Comparison of ENCODE assay signal across 1 cellular context in the genomic region with DNA sequence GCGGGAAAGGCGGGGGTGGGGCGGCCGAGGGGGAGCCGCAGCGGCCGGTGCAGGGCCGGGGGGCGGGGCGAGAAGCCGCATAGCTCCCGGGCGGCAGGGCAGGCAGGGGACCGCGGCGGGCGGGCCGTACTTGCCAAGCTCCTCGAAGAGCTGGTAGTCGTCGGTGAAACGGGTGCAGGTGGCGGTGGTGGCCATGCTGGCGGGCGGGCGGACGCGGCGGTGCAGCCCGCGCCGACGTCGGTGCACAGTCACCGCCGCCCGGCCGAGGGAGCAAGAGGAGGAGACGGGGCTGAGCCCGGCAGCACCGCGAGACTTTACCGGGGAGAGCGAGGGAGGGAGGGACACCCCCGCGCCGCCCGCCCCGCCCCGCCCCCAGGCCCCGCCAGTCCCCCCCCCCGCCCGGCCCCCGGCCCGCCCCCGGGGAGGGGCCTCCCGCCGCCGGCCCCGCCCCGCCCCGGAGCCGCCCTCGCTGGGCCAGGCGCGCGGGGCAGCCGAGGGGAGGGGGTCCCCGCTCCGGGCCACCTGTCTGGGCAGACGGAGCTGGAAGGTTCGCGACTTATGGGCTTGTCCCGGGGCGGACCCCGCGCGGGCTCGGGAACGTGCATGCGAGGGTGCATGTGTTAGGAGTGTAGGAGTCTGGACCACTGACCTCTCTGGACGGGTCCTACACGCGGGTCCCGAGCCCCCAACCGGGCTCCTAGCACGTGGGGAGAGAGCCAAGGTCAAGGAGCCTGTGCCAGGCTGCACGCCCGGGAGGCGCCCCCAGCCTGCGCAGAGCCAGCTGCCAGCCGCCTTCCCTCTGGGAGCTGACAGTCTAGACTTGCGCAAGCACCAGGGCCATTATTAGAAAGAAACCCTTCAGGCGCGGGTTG.
TF ChIP-seq lines count a peak whose summit lies in the region.

A gene (minus strand): TSS at position 289 of the 872 bp plus-strand sequence. CDS start 94 bp downstream, at position 195.

TF ChIP-seq in H1, 55 proteins besides CTCF, POLR2A, EP300 and RAD21 (continued from another document):
- TF ChIP-seq, protein P1, sequence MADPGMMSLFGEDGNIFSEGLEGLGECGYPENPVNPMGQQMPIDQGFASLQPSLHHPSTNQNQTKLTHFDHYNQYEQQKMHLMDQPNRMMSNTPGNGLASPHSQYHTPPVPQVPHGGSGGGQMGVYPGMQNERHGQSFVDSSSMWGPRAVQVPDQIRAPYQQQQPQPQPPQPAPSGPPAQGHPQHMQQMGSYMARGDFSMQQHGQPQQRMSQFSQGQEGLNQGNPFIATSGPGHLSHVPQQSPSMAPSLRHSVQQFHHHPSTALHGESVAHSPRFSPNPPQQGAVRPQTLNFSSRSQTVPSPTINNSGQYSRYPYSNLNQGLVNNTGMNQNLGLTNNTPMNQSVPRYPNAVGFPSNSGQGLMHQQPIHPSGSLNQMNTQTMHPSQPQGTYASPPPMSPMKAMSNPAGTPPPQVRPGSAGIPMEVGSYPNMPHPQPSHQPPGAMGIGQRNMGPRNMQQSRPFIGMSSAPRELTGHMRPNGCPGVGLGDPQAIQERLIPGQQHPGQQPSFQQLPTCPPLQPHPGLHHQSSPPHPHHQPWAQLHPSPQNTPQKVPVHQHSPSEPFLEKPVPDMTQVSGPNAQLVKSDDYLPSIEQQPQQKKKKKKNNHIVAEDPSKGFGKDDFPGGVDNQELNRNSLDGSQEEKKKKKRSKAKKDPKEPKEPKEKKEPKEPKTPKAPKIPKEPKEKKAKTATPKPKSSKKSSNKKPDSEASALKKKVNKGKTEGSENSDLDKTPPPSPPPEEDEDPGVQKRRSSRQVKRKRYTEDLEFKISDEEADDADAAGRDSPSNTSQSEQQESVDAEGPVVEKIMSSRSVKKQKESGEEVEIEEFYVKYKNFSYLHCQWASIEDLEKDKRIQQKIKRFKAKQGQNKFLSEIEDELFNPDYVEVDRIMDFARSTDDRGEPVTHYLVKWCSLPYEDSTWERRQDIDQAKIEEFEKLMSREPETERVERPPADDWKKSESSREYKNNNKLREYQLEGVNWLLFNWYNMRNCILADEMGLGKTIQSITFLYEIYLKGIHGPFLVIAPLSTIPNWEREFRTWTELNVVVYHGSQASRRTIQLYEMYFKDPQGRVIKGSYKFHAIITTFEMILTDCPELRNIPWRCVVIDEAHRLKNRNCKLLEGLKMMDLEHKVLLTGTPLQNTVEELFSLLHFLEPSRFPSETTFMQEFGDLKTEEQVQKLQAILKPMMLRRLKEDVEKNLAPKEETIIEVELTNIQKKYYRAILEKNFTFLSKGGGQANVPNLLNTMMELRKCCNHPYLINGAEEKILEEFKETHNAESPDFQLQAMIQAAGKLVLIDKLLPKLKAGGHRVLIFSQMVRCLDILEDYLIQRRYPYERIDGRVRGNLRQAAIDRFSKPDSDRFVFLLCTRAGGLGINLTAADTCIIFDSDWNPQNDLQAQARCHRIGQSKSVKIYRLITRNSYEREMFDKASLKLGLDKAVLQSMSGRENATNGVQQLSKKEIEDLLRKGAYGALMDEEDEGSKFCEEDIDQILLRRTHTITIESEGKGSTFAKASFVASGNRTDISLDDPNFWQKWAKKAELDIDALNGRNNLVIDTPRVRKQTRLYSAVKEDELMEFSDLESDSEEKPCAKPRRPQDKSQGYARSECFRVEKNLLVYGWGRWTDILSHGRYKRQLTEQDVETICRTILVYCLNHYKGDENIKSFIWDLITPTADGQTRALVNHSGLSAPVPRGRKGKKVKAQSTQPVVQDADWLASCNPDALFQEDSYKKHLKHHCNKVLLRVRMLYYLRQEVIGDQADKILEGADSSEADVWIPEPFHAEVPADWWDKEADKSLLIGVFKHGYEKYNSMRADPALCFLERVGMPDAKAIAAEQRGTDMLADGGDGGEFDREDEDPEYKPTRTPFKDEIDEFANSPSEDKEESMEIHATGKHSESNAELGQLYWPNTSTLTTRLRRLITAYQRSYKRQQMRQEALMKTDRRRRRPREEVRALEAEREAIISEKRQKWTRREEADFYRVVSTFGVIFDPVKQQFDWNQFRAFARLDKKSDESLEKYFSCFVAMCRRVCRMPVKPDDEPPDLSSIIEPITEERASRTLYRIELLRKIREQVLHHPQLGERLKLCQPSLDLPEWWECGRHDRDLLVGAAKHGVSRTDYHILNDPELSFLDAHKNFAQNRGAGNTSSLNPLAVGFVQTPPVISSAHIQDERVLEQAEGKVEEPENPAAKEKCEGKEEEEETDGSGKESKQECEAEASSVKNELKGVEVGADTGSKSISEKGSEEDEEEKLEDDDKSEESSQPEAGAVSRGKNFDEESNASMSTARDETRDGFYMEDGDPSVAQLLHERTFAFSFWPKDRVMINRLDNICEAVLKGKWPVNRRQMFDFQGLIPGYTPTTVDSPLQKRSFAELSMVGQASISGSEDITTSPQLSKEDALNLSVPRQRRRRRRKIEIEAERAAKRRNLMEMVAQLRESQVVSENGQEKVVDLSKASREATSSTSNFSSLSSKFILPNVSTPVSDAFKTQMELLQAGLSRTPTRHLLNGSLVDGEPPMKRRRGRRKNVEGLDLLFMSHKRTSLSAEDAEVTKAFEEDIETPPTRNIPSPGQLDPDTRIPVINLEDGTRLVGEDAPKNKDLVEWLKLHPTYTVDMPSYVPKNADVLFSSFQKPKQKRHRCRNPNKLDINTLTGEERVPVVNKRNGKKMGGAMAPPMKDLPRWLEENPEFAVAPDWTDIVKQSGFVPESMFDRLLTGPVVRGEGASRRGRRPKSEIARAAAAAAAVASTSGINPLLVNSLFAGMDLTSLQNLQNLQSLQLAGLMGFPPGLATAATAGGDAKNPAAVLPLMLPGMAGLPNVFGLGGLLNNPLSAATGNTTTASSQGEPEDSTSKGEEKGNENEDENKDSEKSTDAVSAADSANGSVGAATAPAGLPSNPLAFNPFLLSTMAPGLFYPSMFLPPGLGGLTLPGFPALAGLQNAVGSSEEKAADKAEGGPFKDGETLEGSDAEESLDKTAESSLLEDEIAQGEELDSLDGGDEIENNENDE (IDR thresholded peaks at IDR 0.05; ENCODE audit: insufficient replicate concordance, low read length), result no peak
- TF ChIP-seq CBX8 (IDR thresholded peaks at IDR 0.05; ENCODE audit: borderline replicate concordance, low read depth, low read length), result no peak
- TF ChIP-seq CBX5 (IDR thresholded peaks at IDR 0.05; ENCODE audit: low read depth, low read length), result no peak
- TF ChIP-seq, protein P2, sequence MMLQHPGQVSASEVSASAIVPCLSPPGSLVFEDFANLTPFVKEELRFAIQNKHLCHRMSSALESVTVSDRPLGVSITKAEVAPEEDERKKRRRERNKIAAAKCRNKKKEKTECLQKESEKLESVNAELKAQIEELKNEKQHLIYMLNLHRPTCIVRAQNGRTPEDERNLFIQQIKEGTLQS (IDR thresholded peaks at IDR 0.05; ENCODE audit: insufficient read depth, low read depth, low read length), result no peak
- no peak for TF ChIP-seq RFX5 (IDR thresholded peaks at IDR 0.05; ENCODE audit: borderline replicate concordance, low read depth, low read length)
- TF ChIP-seq, protein P3, sequence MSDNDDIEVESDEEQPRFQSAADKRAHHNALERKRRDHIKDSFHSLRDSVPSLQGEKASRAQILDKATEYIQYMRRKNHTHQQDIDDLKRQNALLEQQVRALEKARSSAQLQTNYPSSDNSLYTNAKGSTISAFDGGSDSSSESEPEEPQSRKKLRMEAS (IDR thresholded peaks at IDR 0.05), result peak; percentile 71
- peak; percentile 7; the same call in 1 of the 2 replicates for TF ChIP-seq PHF8 (conservative IDR thresholded peaks at IDR 0.05; ENCODE audit: low read depth, low read length)
- no peak for TF ChIP-seq BCL11A (IDR thresholded peaks at IDR 0.05; ENCODE audit: low read depth in 2 of 2, low read length in 2 of 2)
- TF ChIP-seq MAFK (IDR thresholded peaks at IDR 0.05; ENCODE audit: low read depth, low read length), result no peak
- no peak for TF ChIP-seq SP2 (IDR thresholded peaks at IDR 0.05; ENCODE audit: low read length)
- no peak for TF ChIP-seq FOSL1 (IDR thresholded peaks at IDR 0.05; ENCODE audit: insufficient read depth, low read depth, low read length)
- no peak for TF ChIP-seq EGR1 (IDR thresholded peaks at IDR 0.05; ENCODE audit: borderline replicate concordance, low read depth, low read length)
- TF ChIP-seq POU5F1 (IDR thresholded peaks at IDR 0.05; ENCODE audit: low read depth, low read length), result no peak
- no peak for TF ChIP-seq NRF1 (IDR thresholded peaks at IDR 0.05; ENCODE audit: low read depth, low read length)
- no peak; the same call in 1 of the 2 replicates for TF ChIP-seq TBP (IDR thresholded peaks at IDR 0.05; ENCODE audit: low read depth, low read length)
- no peak for TF ChIP-seq ZNF274 (IDR thresholded peaks at IDR 0.05; ENCODE audit: borderline replicate concordance, extremely low read depth, low read length)
- no peak for TF ChIP-seq SIX5 (IDR thresholded peaks at IDR 0.05; ENCODE audit: low read depth, low read length)
- TF ChIP-seq TAF7 (optimal IDR thresholded peaks at IDR 0.05; ENCODE audit: borderline replicate concordance, low read depth, low read length), result no peak
- no peak for TF ChIP-seq SP1 (IDR thresholded peaks at IDR 0.05; ENCODE audit: low read depth, low read length)
- TF ChIP-seq GTF2F1 (IDR thresholded peaks at IDR 0.05; ENCODE audit: borderline replicate concordance, low read depth, low read length), result no peak
- 0 out of 2 replicates have a peak, but pooled peaks have one; percentile 20 for TF ChIP-seq SP4 (IDR thresholded peaks at IDR 0.05; ENCODE audit: low read length)
- peak; percentile 96 for TF ChIP-seq CEBPB (IDR thresholded peaks at IDR 0.05; ENCODE audit: low read depth, low read length)
- TF ChIP-seq YY1 (IDR thresholded peaks at IDR 0.05; ENCODE audit: low read depth, low read length), result peak; percentile 22; the same call in 1 of the 2 replicates
- no peak for TF ChIP-seq HDAC6 (IDR thresholded peaks at IDR 0.05; ENCODE audit: low read depth, low read length)
- TF ChIP-seq HDAC2 (IDR thresholded peaks at IDR 0.05; ENCODE audit: borderline replicate concordance in 1 of 2, low read depth in 2 of 2, low read length in 2 of 2), result no peak
- TF ChIP-seq SAP30 (IDR thresholded peaks at IDR 0.05; ENCODE audit: insufficient read depth, insufficient replicate concordance, low read length), result no peak
- TF ChIP-seq CREB1 (IDR thresholded peaks at IDR 0.05), result peak; percentile 26; the same call in 1 of the 2 replicates
- TF ChIP-seq ASH2L (IDR thresholded peaks at IDR 0.05; ENCODE audit: low read length), result peak; percentile 70
- TF ChIP-seq NANOG (IDR thresholded peaks at IDR 0.05; ENCODE audit: insufficient read depth, low read depth, low read length, poor library complexity, severe bottlenecking), result no peak
- no peak for TF ChIP-seq KDM1A (IDR thresholded peaks at IDR 0.05; ENCODE audit: borderline replicate concordance, low read length)
- no peak for TF ChIP-seq CTBP2 (IDR thresholded peaks at IDR 0.05; ENCODE audit: borderline replicate concordance, insufficient read depth, insufficient read length, low read length)
- no peak for TF ChIP-seq SIRT6 (IDR thresholded peaks at IDR 0.05; ENCODE audit: low read length)
- TF ChIP-seq JUN (IDR thresholded peaks at IDR 0.05; ENCODE audit: low read depth, low read length), result no peak
- no peak for TF ChIP-seq SRF (IDR thresholded peaks at IDR 0.05; ENCODE audit: low read depth, low read length)
- TF ChIP-seq, protein P4, sequence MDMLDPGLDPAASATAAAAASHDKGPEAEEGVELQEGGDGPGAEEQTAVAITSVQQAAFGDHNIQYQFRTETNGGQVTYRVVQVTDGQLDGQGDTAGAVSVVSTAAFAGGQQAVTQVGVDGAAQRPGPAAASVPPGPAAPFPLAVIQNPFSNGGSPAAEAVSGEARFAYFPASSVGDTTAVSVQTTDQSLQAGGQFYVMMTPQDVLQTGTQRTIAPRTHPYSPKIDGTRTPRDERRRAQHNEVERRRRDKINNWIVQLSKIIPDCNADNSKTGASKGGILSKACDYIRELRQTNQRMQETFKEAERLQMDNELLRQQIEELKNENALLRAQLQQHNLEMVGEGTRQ (IDR thresholded peaks at IDR 0.05; ENCODE audit: low read length), result peak; percentile 51
- TF ChIP-seq BRCA1 (IDR thresholded peaks at IDR 0.05; ENCODE audit: low read depth, low read length), result peak; percentile 37; the same call in 1 of the 2 replicates
- no peak for TF ChIP-seq SUZ12 (IDR thresholded peaks at IDR 0.05; ENCODE audit: low read length)
- TF ChIP-seq RNF2 (IDR thresholded peaks at IDR 0.05; ENCODE audit: borderline replicate concordance, low read depth, low read length, missing control alignments, poor library complexity, severe bottlenecking), result no peak
- TF ChIP-seq KDM5A (IDR thresholded peaks at IDR 0.05; ENCODE audit: low read length), result no peak
- no peak for TF ChIP-seq BACH1 (IDR thresholded peaks at IDR 0.05; ENCODE audit: low read length)
- TF ChIP-seq CHD1 (IDR thresholded peaks at IDR 0.05; ENCODE audit: low read depth, low read length), result no peak
- TF ChIP-seq RBBP5 (IDR thresholded peaks at IDR 0.05; ENCODE audit: borderline replicate concordance, low read depth, low read length), result peak; percentile 89
- TF ChIP-seq, protein P5, sequence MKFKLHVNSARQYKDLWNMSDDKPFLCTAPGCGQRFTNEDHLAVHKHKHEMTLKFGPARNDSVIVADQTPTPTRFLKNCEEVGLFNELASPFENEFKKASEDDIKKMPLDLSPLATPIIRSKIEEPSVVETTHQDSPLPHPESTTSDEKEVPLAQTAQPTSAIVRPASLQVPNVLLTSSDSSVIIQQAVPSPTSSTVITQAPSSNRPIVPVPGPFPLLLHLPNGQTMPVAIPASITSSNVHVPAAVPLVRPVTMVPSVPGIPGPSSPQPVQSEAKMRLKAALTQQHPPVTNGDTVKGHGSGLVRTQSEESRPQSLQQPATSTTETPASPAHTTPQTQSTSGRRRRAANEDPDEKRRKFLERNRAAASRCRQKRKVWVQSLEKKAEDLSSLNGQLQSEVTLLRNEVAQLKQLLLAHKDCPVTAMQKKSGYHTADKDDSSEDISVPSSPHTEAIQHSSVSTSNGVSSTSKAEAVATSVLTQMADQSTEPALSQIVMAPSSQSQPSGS (IDR thresholded peaks at IDR 0.05; ENCODE audit: low read length), result no peak
- TF ChIP-seq POLR2AphosphoS5 (IDR thresholded peaks at IDR 0.05; ENCODE audit: low read depth, low read length), result peak; percentile 48; the same call in 1 of the 2 replicates
- no peak for TF ChIP-seq EZH2 (IDR thresholded peaks at IDR 0.05; ENCODE audit: low read depth, low read length, severe bottlenecking)
- TF ChIP-seq KDM4A (IDR thresholded peaks at IDR 0.05; ENCODE audit: low read depth, low read length, severe bottlenecking), result peak; percentile 63
- TF ChIP-seq TAF1 (IDR thresholded peaks at IDR 0.05; ENCODE audit: low read depth, low read length), result 0 out of 2 replicates have a peak, but pooled peaks have one; percentile 15
- no peak for TF ChIP-seq RXRA (IDR thresholded peaks at IDR 0.05; ENCODE audit: insufficient read depth, low read depth, low read length)
- no peak for TF ChIP-seq GABPA (IDR thresholded peaks at IDR 0.05; ENCODE audit: borderline replicate concordance, insufficient read depth, low read length)
- TF ChIP-seq CHD2 (IDR thresholded peaks at IDR 0.05; ENCODE audit: low read length), result peak; percentile 77
TF ChIP-seq in H1: peak in this region for 15.
